In genomic region chr17:50240876-50241275, GRCh38 we compare ENCODE assay signal across 18 cellular contexts. TPM values are rescaled to one million over a fixed set of nuclear protein-coding genes. Genes with fewer than 3 reads are reported as not detected.
DNase-seq lines count a peak whose midpoint lies in the region; ATAC-seq and TF ChIP-seq lines count a peak whose summit lies in the region.
"Had no signal": no experiment of that assay in that cellular context is flagged by ENCODE, and none has a peak within 500 bp of the region (broad histone marks: within the 10 kb centered on the region; RNA-seq: fewer than 3 reads in every experiment).

No MANE protein-coding gene starts in this region.

- H3K9ac ChIP-seq in SK-N-SH, result no peak overlapping the region
- H3K9ac ChIP-seq: BLaER1 treated with 17β-estradiol and CSF1 and Interleukin-3, amounts not matched to agents 10 nM and 100 nM; KMS-11 had no signal

- H3K9me3 Mint-ChIP-seq in nephron progenitor cell, result peaks cover 10% of the 10 kb centered on the region
- H3K9me3 Mint-ChIP-seq in CD4-positive, alpha-beta memory T cell, result no peaks in the 10 kb centered on the region

- no peak overlapping the region for H3K4me2 ChIP-seq in SK-N-SH
- H3K4me2 ChIP-seq: BLaER1 treated with 17β-estradiol and CSF1 and Interleukin-3, amounts not matched to agents 10 nM and 100 nM; KMS-11 had no signal

- H3K4me3 ChIP-seq in SK-N-SH (ENCODE audit: low read depth in 2 of 2, low read length in 1 of 2) (no peak overlapping the region), cardiac fibroblast (replicated peaks in 1 of 2; ENCODE audit: low read depth in 2 of 2, low read length in 2 of 2) (no peak overlapping the region), fibroblast of villous mesenchyme (ENCODE audit: low read depth, low read length) (no peak overlapping the region), stomach (no peak overlapping the region)
- no peak overlapping the region for H3K4me3 ChIP-seq in CD4-positive, alpha-beta memory T cell (ENCODE audit: low read length in 2 of 2)
- H3K4me3 ChIP-seq: BLaER1 treated with 17β-estradiol and CSF1 and Interleukin-3, amounts not matched to agents 10 nM and 100 nM; MG63; SK-N-MC had no signal

- no peak for DNase-seq in SK-N-SH
- peak; percentile 49 to 69 for DNase-seq in cardiac fibroblast (ENCODE audit: low read depth in 2 of 2)
- peak; percentile 25 for DNase-seq in fibroblast of villous mesenchyme (ENCODE audit: low read depth)
- DNase-seq in nephron progenitor cell, result no peak
- no peak for DNase-seq in CD4-positive, alpha-beta memory T cell
- DNase-seq in stomach, result no peak
- DNase-seq in T-helper 9 cell, result no peak
- DNase-seq: DMS153, MG63, NCI-H1105, NCI-H1694 treated with DMSO at 0.1 percent for 48 hours, NCI-H774 had no signal

- TF ChIP-seq EP300 in SK-N-SH (IDR thresholded peaks at IDR 0.05; ENCODE audit: borderline replicate concordance in 1 of 2, low read depth in 1 of 2, low read length in 1 of 2), result no peak
- no peak for TF ChIP-seq EP300 in stomach (IDR thresholded peaks at IDR 0.05)

- 35% methylated on average over 1 of the region's 1 CpG for WGBS in SK-N-SH (ENCODE audit: low lambda C conversion rate)
- WGBS in stomach, 5 donors, result 88 to 93% (median 90%) methylated on average over 1 of the region's 1 CpG

- H3K27me3 ChIP-seq in SK-N-SH (ENCODE audit: insufficient read depth) (no peaks in the 10 kb centered on the region), stomach (no peaks in the 10 kb centered on the region)
- H3K27me3 ChIP-seq in CD4-positive, alpha-beta memory T cell (ENCODE audit: insufficient read depth, low read length), result peaks cover 1% of the 10 kb centered on the region
- H3K27me3 ChIP-seq: BLaER1 treated with 17β-estradiol and CSF1 and Interleukin-3, amounts not matched to agents 10 nM and 100 nM; MG63 had no signal

- H3K36me3 Mint-ChIP-seq in nephron progenitor cell (ENCODE audit: low read depth), result no peaks in the 10 kb centered on the region
- H3K36me3 Mint-ChIP-seq in CD4-positive, alpha-beta memory T cell, result no peaks in the 10 kb centered on the region

- ATAC-seq in SK-N-SH treated with all-trans-retinoic acid at 6 μM for 48 hours, result no peak
- ATAC-seq: Right ventricle myocardium inferior had no signal

- no peaks in the 10 kb centered on the region for H4K20me1 ChIP-seq in SK-N-SH (ENCODE audit: insufficient read depth)
- H4K20me1 ChIP-seq: BLaER1 treated with 17β-estradiol and CSF1 and Interleukin-3, amounts not matched to agents 10 nM and 100 nM had no signal

- H3K4me1 Mint-ChIP-seq in nephron progenitor cell, result no peaks in the 10 kb centered on the region
- H3K4me1 Mint-ChIP-seq in CD4-positive, alpha-beta memory T cell, result peaks cover 0 to 2% (median 0%) of the 10 kb centered on the region in 4 donors

- no peaks in the 10 kb centered on the region for H3K79me2 ChIP-seq in SK-N-SH (ENCODE audit: insufficient read depth)

- no peak overlapping the region for H3K4me3 Mint-ChIP-seq in nephron progenitor cell
- H3K4me3 Mint-ChIP-seq in CD4-positive, alpha-beta memory T cell, result no peak overlapping the region

- H3F3A ChIP-seq in SK-N-SH (replicated peaks; ENCODE audit: insufficient read depth), result peaks cover 26% of the 10 kb centered on the region

- POLR2A ChIA-PET in SK-N-SH (lab: Yijun Ruan, JAX), result no interaction called here
- POLR2A ChIA-PET in CD4-positive, alpha-beta memory T cell (lab: Charles Lee; ENCODE audit: partially characterized antibody), result no interaction called here

- H3K9me2 ChIP-seq in SK-N-SH, result no peaks in the 10 kb centered on the region

- no peak overlapping the region for H3K27ac Mint-ChIP-seq in nephron progenitor cell
- no peak overlapping the region for H3K27ac Mint-ChIP-seq in CD4-positive, alpha-beta memory T cell

- no peak for TF ChIP-seq CTCF in SK-N-SH (IDR thresholded peaks at IDR 0.05)
- no peak for TF ChIP-seq CTCF in cardiac fibroblast (IDR thresholded peaks at IDR 0.05; ENCODE audit: low read depth, low read length)
- TF ChIP-seq CTCF in fibroblast of villous mesenchyme (IDR thresholded peaks at IDR 0.05; ENCODE audit: insufficient read depth, low read depth, low read length), result no peak
- no peak for TF ChIP-seq CTCF in nephron progenitor cell (IDR thresholded peaks at IDR 0.05)
- no peak for TF ChIP-seq CTCF in stomach (IDR thresholded peaks at IDR 0.05)

- intact Hi-C loops in CD4-positive, alpha-beta memory T cell (cut with micrococcal nuclease), result no loop called here
- intact Hi-C loops in stomach (cut with DNase I; ENCODE audit: low total_unique reads), result no loop called here

- CTCF ChIA-PET in SK-N-SH (lab: Yijun Ruan, JAX), result interaction anchor here (1.5 to 1.7 kb wide), 2 partner anchors 10 to 41 kb away, joined by 4 read pairs; no protein-coding TSS in a partner anchor
- CTCF ChIA-PET in CD4-positive, alpha-beta memory T cell (lab: Charles Lee; ENCODE audit: partially characterized antibody), result interaction anchor here (0.6 to 1.5 kb wide), 2 partner anchors 41 to 52 kb away, joined by 3 read pairs; no protein-coding TSS in a partner anchor

- H3K9me3 ChIP-seq in SK-N-SH, result peaks cover 14% of the 10 kb centered on the region
- H3K9me3 ChIP-seq in CD4-positive, alpha-beta memory T cell (ENCODE audit: control insufficient read depth in 1 of 2, low read length in 2 of 2), result no peaks in the 10 kb centered on the region
- H3K9me3 ChIP-seq in stomach, result no peaks in the 10 kb centered on the region
- H3K9me3 ChIP-seq: BLaER1 treated with 17β-estradiol and CSF1 and Interleukin-3, amounts not matched to agents 10 nM and 100 nM had no signal

- H3K27ac ChIP-seq in SK-N-SH (ENCODE audit: low read depth in 2 of 2, low read length in 1 of 2) (no peak overlapping the region), stomach (no peak overlapping the region)
- no peak overlapping the region for H3K27ac ChIP-seq in CD4-positive, alpha-beta memory T cell (ENCODE audit: low read depth, low read length)
- H3K27ac ChIP-seq: 22Rv1; BLaER1 treated with 17β-estradiol and CSF1 and Interleukin-3, amounts not matched to agents 10 nM and 100 nM; KMS-11; SK-N-MC had no signal

- peaks cover 5% of the 10 kb centered on the region for H3K27me3 Mint-ChIP-seq in nephron progenitor cell (ENCODE audit: low read depth, poor library complexity)
- H3K27me3 Mint-ChIP-seq in CD4-positive, alpha-beta memory T cell, result peaks cover 28 to 34% of the 10 kb centered on the region in 2 donors

- no peaks in the 10 kb centered on the region for H3K36me3 ChIP-seq in SK-N-SH (replicated peaks in 1 of 2; ENCODE audit: control insufficient read depth in 1 of 2, insufficient read depth in 2 of 2, low read length in 1 of 2)
- no peaks in the 10 kb centered on the region for H3K36me3 ChIP-seq in CD4-positive, alpha-beta memory T cell (ENCODE audit: insufficient read depth, low read length)
- no peaks in the 10 kb centered on the region for H3K36me3 ChIP-seq in stomach
- H3K36me3 ChIP-seq: BLaER1 treated with 17β-estradiol and CSF1 and Interleukin-3, amounts not matched to agents 10 nM and 100 nM; MG63 had no signal

- TF ChIP-seq RAD21 in SK-N-SH (IDR thresholded peaks at IDR 0.05; ENCODE audit: low read length), result no peak

- no peak for TF ChIP-seq POLR2A in stomach (IDR thresholded peaks at IDR 0.05)

- no peaks in the 10 kb centered on the region for H3K4me1 ChIP-seq in SK-N-SH (ENCODE audit: control insufficient read depth in 1 of 2, insufficient read depth in 2 of 2, low read depth in 1 of 2, low read length in 1 of 2)
- no peaks in the 10 kb centered on the region for H3K4me1 ChIP-seq in CD4-positive, alpha-beta memory T cell (ENCODE audit: insufficient read depth, low read length)
- H3K4me1 ChIP-seq in stomach, result peaks cover 4 to 26% (median 14%) of the 10 kb centered on the region in 4 donors

- H2AFZ ChIP-seq in SK-N-SH (ENCODE audit: low read depth), result no peak overlapping the region

TF ChIP-seq in SK-N-SH, 30 proteins besides CTCF, POLR2A, EP300 and RAD21 (continues in another document):
- TF ChIP-seq, protein P1, sequence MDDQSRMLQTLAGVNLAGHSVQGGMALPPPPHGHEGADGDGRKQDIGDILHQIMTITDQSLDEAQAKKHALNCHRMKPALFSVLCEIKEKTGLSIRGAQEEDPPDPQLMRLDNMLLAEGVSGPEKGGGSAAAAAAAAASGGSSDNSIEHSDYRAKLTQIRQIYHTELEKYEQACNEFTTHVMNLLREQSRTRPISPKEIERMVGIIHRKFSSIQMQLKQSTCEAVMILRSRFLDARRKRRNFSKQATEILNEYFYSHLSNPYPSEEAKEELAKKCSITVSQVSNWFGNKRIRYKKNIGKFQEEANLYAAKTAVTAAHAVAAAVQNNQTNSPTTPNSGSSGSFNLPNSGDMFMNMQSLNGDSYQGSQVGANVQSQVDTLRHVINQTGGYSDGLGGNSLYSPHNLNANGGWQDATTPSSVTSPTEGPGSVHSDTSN (IDR thresholded peaks at IDR 0.05), result no peak
- TF ChIP-seq NFIC (IDR thresholded peaks at IDR 0.05; ENCODE audit: borderline replicate concordance) (peak; percentile 33; the same call in 1 of the 2 replicates), RCOR1 (IDR thresholded peaks at IDR 0.05; ENCODE audit: low read length) (no peak)

TF ChIP-seq in SK-N-SH treated with all-trans-retinoic acid at 6 μM for 48 hours, 23 proteins besides CTCF, POLR2A, EP300 and RAD21:
- TF ChIP-seq ZFP30 (CRISPR knock-in tag; IDR thresholded peaks at IDR 0.05) (no peak), RARB (CRISPR knock-in tag; IDR thresholded peaks at IDR 0.05) (no peak), ARNTL (CRISPR knock-in tag; IDR thresholded peaks at IDR 0.05; ENCODE audit: borderline replicate concordance, low read depth) (no peak), ZNF70 (CRISPR knock-in tag; IDR thresholded peaks at IDR 0.05) (no peak), PPARA (CRISPR knock-in tag; IDR thresholded peaks at IDR 0.05; ENCODE audit: borderline replicate concordance) (no peak), GLIS3 (CRISPR knock-in tag; IDR thresholded peaks at IDR 0.05) (no peak), TCF4 (CRISPR knock-in tag; IDR thresholded peaks at IDR 0.05; ENCODE audit: borderline replicate concordance) (no peak)
TF ChIP-seq in SK-N-SH treated with all-trans-retinoic acid at 6 μM for 48 hours: peak in this region for 0.

RNA-seq across cellular contexts. Expression of gene TMEM92, which starts 33.4 kb away (rescaled TPM):
- 0.28 and 0.46 TPM in 2 replicates for polyA plus RNA-seq in SK-N-SH (2012; rRNA removed)
- 0.06 and 0.16 TPM in 2 replicates for polyA plus RNA-seq in SK-N-SH (2012; cell fraction: cytosol; rRNA removed)
- 0.15 and 0.20 TPM in 2 replicates for polyA plus RNA-seq in SK-N-SH (2012; cell fraction: nucleus; rRNA removed)
- under 0.01 TPM in 1 of 2 replicates, not detected in the other for total RNA-seq in fibroblast of villous mesenchyme
- not detected for total RNA-seq in CD4-positive, alpha-beta memory T cell
- polyA plus RNA-seq in CD4-positive, alpha-beta memory T cell, result not detected
- 10 to 100 TPM in 3 of 5 donors, 1 to 10 TPM in 2; 2.7 to 24.9 (median 10.4) TPM for total RNA-seq in stomach
- 10 to 100 TPM in 2 of 3 donors, 1 to 10 TPM in 1; 9.7 to 16.3 (median 12.2) TPM for polyA plus RNA-seq in stomach
- total RNA-seq: Right ventricle myocardium inferior had no signal

RNA-seq across cellular contexts. Expression of gene COL1A1, which starts 39.4 kb away (rescaled TPM):
- polyA plus RNA-seq in SK-N-SH (2012; rRNA removed) (265 and 1,461 TPM in 2 replicates), stomach (10 to 100 TPM; 17.9 to 60.0 (median 24.9) TPM)
- polyA plus RNA-seq in SK-N-SH (2012; cell fraction: cytosol; rRNA removed), result 757 and 1,045 TPM in 2 replicates
- 2,732 and 4,628 TPM in 2 replicates for polyA plus RNA-seq in SK-N-SH (2012; cell fraction: nucleus; rRNA removed)
- total RNA-seq in fibroblast of villous mesenchyme (2,749 and 5,894 TPM in 2 replicates), stomach (1,000 to 10,000 TPM in 1 of 5 donors, 100 to 1,000 TPM in 3, 10 to 100 TPM in 1; 87.0 to 1,931 (median 219) TPM)
- total RNA-seq in CD4-positive, alpha-beta memory T cell, result 1 to 10 TPM; 1.0 to 1.6 TPM
- polyA plus RNA-seq in CD4-positive, alpha-beta memory T cell, result not detected

Comparison
In these comparisons a context has a peak if more than half of its experiments do, and no peak if none do; other contexts are left out.
1. DNase-seq: peak in cardiac fibroblast (2 of 2) and fibroblast of villous mesenchyme (single experiment); none in SK-N-SH (single experiment), nephron progenitor cell (single experiment), CD4-positive, alpha-beta memory T cell (0 of 5), stomach (single experiment) and T-helper 9 cell (single experiment).
2. RNA of gene COL1A1, which starts 39.4 kb away (total RNA-seq): 2,749 to 5,894 TPM in fibroblast of villous mesenchyme and 87.0 to 1,931 TPM in stomach; 1.0 to 1.6 TPM in CD4-positive, alpha-beta memory T cell; every median in the first group is over 10 times any median in the second.